11 cellular contexts compared by ENCODE assay signal in the genomic region with DNA sequence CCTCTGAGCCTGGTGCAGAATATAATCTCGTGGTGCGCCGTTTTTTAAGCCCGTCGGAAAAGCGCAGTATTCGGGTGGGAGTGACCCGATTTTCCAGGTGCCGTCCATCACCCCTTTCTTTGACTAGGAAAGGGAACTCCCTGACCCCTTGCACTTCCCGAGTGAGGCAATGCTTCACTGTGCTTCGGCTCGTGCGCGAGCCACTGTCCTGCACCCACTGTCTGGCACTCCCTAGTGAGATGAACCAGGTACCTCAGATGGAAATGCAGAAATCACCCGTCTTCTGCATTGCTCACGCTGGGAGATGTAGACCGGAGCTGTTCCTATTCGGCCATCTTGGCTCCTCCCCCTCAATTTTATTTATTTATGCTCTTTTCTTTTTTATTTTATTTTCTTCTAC. TPM values are rescaled to one million over a fixed set of nuclear protein-coding genes. Genes with fewer than 3 reads are reported as not detected.
DNase-seq lines count a peak whose midpoint lies in the region; ATAC-seq and TF ChIP-seq lines count a peak whose summit lies in the region.
"Not testable (repeated sequence)": the region's sequence is repeated elsewhere in the genome, so short reads cannot be mapped to it uniquely, and the experiment has no call there.
"Had no signal": no experiment of that assay in that cellular context is flagged by ENCODE, and none has a peak within 500 bp of the region (broad histone marks: within the 10 kb centered on the region; RNA-seq: fewer than 3 reads in every experiment).

No MANE protein-coding gene starts in this region.

- ATAC-seq in WTC11, result not testable (repeated sequence)

- H3K4me3 Mint-ChIP-seq in WTC11, result peak overlapping the region; percentile 70
- H3K4me3 Mint-ChIP-seq in neural crest cell, result peak overlapping the region; percentile 93

- CTCF ChIA-PET in WTC11 (lab: Charles Lee), result not testable (repeated sequence)

- H3K36me3 ChIP-seq in ES-I3 (ENCODE audit: insufficient read depth, low read length); NT2/D1 (ENCODE audit: insufficient read depth, insufficient read length, low read length): not testable (repeated sequence)

- H3K4me1 Mint-ChIP-seq in WTC11, neural crest cell: not testable (repeated sequence)

- H3K9me3 Mint-ChIP-seq in WTC11, neural crest cell: not testable (repeated sequence)

- POLR2A ChIA-PET in WTC11 (lab: Charles Lee), result not testable (repeated sequence)

- H3K4me3 ChIP-seq in NT2/D1 (ENCODE audit: insufficient read length, low read depth) (peak overlapping the region; percentile 24), iPS-18c (ENCODE audit: insufficient read depth, low read depth, low read length) (peak overlapping the region; percentile 20; the same call in 1 of the 2 replicates)

- H3K9ac ChIP-seq in ES-I3 (ENCODE audit: low read depth, low read length) (peak overlapping the region; percentile 47), NT2/D1 (ENCODE audit: insufficient read length, low read depth) (peak overlapping the region; percentile 56)

- not testable (repeated sequence) for H3K9me3 ChIP-seq in ES-I3 (ENCODE audit: control insufficient read depth, insufficient read depth, low read length); NT2/D1 (ENCODE audit: insufficient read depth, low read length); iPS-18c (ENCODE audit: control insufficient read depth, insufficient read depth, low read length)

- not testable (repeated sequence) for H3K27ac Mint-ChIP-seq in WTC11
- peak overlapping the region; percentile 89 for H3K27ac Mint-ChIP-seq in neural crest cell (ENCODE audit: unreplicated experiment)

- DNase-seq in HT-29 (ENCODE audit: low spot score) (peak; percentile 16), NCI-H1417 (lab: John Stamatoyannopoulos, UW) (peak in 2 of 3 experiments; percentile 38 to 51)
- not testable (repeated sequence) for DNase-seq in NT2/D1 (ENCODE audit: low read depth, low spot score); WTC11 (ENCODE audit: low spot score); neural crest cell (ENCODE audit: low read depth, low spot score)

- not testable (repeated sequence) for TF ChIP-seq CTCF in WTC11 (IDR thresholded peaks at IDR 0.05); neural crest cell (conservative IDR thresholded peaks at IDR 0.05)

- H3K27me3 Mint-ChIP-seq in WTC11 (ENCODE audit: low read depth); neural crest cell (ENCODE audit: low read depth): not testable (repeated sequence)

- H3K36me3 Mint-ChIP-seq in WTC11; neural crest cell (ENCODE audit: low read depth): not testable (repeated sequence)

- H3K27me3 ChIP-seq in NT2/D1 (ENCODE audit: insufficient read depth, insufficient read length), result not testable (repeated sequence)

- H3K4me1 ChIP-seq in ES-I3 (ENCODE audit: insufficient read depth, low read length); NT2/D1 (ENCODE audit: insufficient read depth, insufficient read length): not testable (repeated sequence)

RNA-seq across cellular contexts. Expression of a gene that starts 57.5 kb away (rescaled TPM):
- total RNA-seq in HT-29 (2014; rRNA removed; shearing (Covaris generic)), result not detected in 2 replicates
- total RNA-seq in WTC11 (2021) (not detected in 3 replicates), neural crest cell (not detected in 2 replicates)
- total RNA-seq: B cell; CD4-positive, alpha-beta T cell; H1; HepG2 had no signal
